ENCODE assay signal across 8 cellular contexts in genomic region chr1:45490623-45491463, GRCh38. TPM values are rescaled to one million over a fixed set of nuclear protein-coding genes. Genes with fewer than 3 reads are reported as not detected.
DNase-seq lines count a peak whose midpoint lies in the region; ATAC-seq and TF ChIP-seq lines count a peak whose summit lies in the region.

A gene with protein sequence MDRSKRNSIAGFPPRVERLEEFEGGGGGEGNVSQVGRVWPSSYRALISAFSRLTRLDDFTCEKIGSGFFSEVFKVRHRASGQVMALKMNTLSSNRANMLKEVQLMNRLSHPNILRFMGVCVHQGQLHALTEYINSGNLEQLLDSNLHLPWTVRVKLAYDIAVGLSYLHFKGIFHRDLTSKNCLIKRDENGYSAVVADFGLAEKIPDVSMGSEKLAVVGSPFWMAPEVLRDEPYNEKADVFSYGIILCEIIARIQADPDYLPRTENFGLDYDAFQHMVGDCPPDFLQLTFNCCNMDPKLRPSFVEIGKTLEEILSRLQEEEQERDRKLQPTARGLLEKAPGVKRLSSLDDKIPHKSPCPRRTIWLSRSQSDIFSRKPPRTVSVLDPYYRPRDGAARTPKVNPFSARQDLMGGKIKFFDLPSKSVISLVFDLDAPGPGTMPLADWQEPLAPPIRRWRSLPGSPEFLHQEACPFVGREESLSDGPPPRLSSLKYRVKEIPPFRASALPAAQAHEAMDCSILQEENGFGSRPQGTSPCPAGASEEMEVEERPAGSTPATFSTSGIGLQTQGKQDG (minus strand): TSS chr1:45491163. CDS start chr1:45457785, 33,378 bp downstream.

- no peaks in the 10 kb centered on the region for H3K9me1 ChIP-seq in IMR-90 (ENCODE audit: insufficient read depth, low read length)

- H3K4me2 ChIP-seq in IMR-90 (ENCODE audit: low read depth, low read length) (peak within 1 kb of the TSS; percentile 90), OCI-LY3 (ENCODE audit: low read length) (peak within 1 kb of the TSS; percentile 100)

- H2BK15ac ChIP-seq in IMR-90 (ENCODE audit: low read depth, low read length), result no peak within 1 kb of the TSS

- H3K56ac ChIP-seq in IMR-90 (ENCODE audit: extremely low read depth, insufficient read depth, low read length), result no peak within 1 kb of the TSS

- H3K18ac ChIP-seq in IMR-90 (ENCODE audit: low read depth, low read length), result no peak within 1 kb of the TSS

- WGBS in IMR-90 (ENCODE audit: extremely low coverage in 2 of 2, insufficient read length in 1 of 2), 2 experiments, result 1% methylated on average over 44 of the region's 64 CpGs; no CpG with 5 or more reads in 1 of the 2 experiments
- 0% methylated on average over 63 to 64 of the region's 64 CpGs for WGBS in esophagus, 2 donors

- no TSS peak for BruUV-seq in IMR-90 (replicated peaks; lab: Mats Ljungman, UMichigan)

- peak; percentile 87 for ATAC-seq in GM21576 (IDR thresholded peaks at IDR 0.05; ENCODE audit: unreplicated experiment)
- peak; percentile 96 for ATAC-seq in IMR-90 (ENCODE audit: low read depth)

- no peak within 1 kb of the TSS for H2BK120ac ChIP-seq in IMR-90 (ENCODE audit: low read depth, low read length)

- H2AK9ac ChIP-seq in IMR-90 (replicated peaks; ENCODE audit: low read depth, low read length, poor library complexity), result no peak within 1 kb of the TSS

- no peaks in the 10 kb centered on the region for H3K79me2 ChIP-seq in OCI-LY3 (ENCODE audit: low read length)

- dilution Hi-C loops in IMR-90 (cut with HindIII; ENCODE audit: low sequenced_read_pairs, unreplicated experiment), result no loop called here

- H3K4me1 ChIP-seq in IMR-90 (ENCODE audit: control insufficient read depth, insufficient read depth, low read length), result no peaks in the 10 kb centered on the region
- peaks cover 17% of the 10 kb centered on the region for H3K4me1 ChIP-seq in OCI-LY3 (ENCODE audit: low read length)
- peaks cover 0 to under 1% of the 10 kb centered on the region in 2 donors for H3K4me1 ChIP-seq in esophagus (ENCODE audit: control insufficient read depth in 2 of 2, insufficient read depth in 2 of 2, low read length in 1 of 2)

- H4K8ac ChIP-seq in IMR-90 (ENCODE audit: low read depth in 2 of 2, low read length in 2 of 2), result no peak within 1 kb of the TSS; a peak in 1 of 4 replicates

- H3K9ac ChIP-seq in IMR-90 (ENCODE audit: low read depth, low read length), result peak within 1 kb of the TSS; percentile 63
- H3K9ac ChIP-seq in OCI-LY3 (ENCODE audit: low read length), result peak within 1 kb of the TSS; percentile 76

- H3K4ac ChIP-seq in IMR-90 (ENCODE audit: low read depth, low read length), result no peak within 1 kb of the TSS

- in situ Hi-C loops in IMR-90 (cut with MboI; ENCODE audit: low sequenced_read_pairs), result loop anchor here (5.0 kb wide), 2 partner anchors 144 to 479 kb away; partner anchors contain the start of genes HECTD3 and UROD

- no peaks in the 10 kb centered on the region for H3K36me3 ChIP-seq in IMR-90 (ENCODE audit: control insufficient read depth, insufficient read depth, low read length)
- no peaks in the 10 kb centered on the region for H3K36me3 ChIP-seq in OCI-LY3 (replicated peaks; ENCODE audit: low read depth, low read length)
- H3K36me3 ChIP-seq in esophagus (ENCODE audit: control insufficient read depth in 2 of 2, insufficient read depth in 2 of 2, low read length in 1 of 2), result peaks cover 0 to 4% of the 10 kb centered on the region in 2 donors

- H3K4me3 ChIP-seq in IMR-90 (ENCODE audit: insufficient read depth, low read depth, low read length), result peak within 1 kb of the TSS; percentile 63
- H3K4me3 ChIP-seq in OCI-LY3 (ENCODE audit: low read length), result peak within 1 kb of the TSS; percentile 95
- H3K4me3 ChIP-seq in esophagus (ENCODE audit: low read depth in 1 of 2, low read length in 2 of 2), result peak within 1 kb of the TSS; percentile 71 to 78

- H3K27me3 ChIP-seq in IMR-90 (ENCODE audit: control insufficient read depth, insufficient read depth, low read length), result no peaks in the 10 kb centered on the region
- peaks cover 17% of the 10 kb centered on the region for H3K27me3 ChIP-seq in OCI-LY3 (ENCODE audit: low read depth, low read length)
- H3K27me3 ChIP-seq in esophagus (ENCODE audit: control insufficient read depth in 1 of 2, insufficient read depth in 2 of 2, low read length in 2 of 2), result no peaks in the 10 kb centered on the region

- CTCF ChIA-PET in IMR-90 (lab: Yijun Ruan, JAX), result interaction anchor here (0.5 to 4.5 kb wide), 6 partner anchors 9 to 192 kb away, joined by 3 to 95 read pairs (median 3); partner anchors contain the start of gene MMACHC

- 0 out of 2 replicates have a peak within 1 kb of the TSS, but pooled peaks have one; percentile 73 for H3K14ac ChIP-seq in IMR-90 (replicated peaks; ENCODE audit: low read depth, low read length)

- peak within 1 kb of the TSS; percentile 76 for H3K23ac ChIP-seq in IMR-90 (ENCODE audit: low read depth, low read length)

- H3K9me3 ChIP-seq in IMR-90 (ENCODE audit: control insufficient read depth, insufficient read depth, low read length) (no peaks in the 10 kb centered on the region), OCI-LY3 (ENCODE audit: insufficient read depth, low read length) (no peaks in the 10 kb centered on the region), esophagus (ENCODE audit: control insufficient read depth in 2 of 2, insufficient read depth in 1 of 2, low read depth in 1 of 2, low read length in 1 of 2) (no peaks in the 10 kb centered on the region)

- intact Hi-C loops in IMR-90 (cut with micrococcal nuclease), result loop anchor here (2.0 kb wide), 3 partner anchors 80 to 476 kb away; no protein-coding TSS in a partner anchor

- H4K91ac ChIP-seq in IMR-90 (ENCODE audit: insufficient read depth, low read depth, low read length), result no peak within 1 kb of the TSS

- H2BK20ac ChIP-seq in IMR-90 (ENCODE audit: low read depth, low read length), result no peak within 1 kb of the TSS

- H3K79me1 ChIP-seq in IMR-90 (ENCODE audit: low read depth in 1 of 2, low read length in 2 of 2), result no peaks in the 10 kb centered on the region

- DNase-seq in DMS53 (lab: John Stamatoyannopoulos, UW) (peak; percentile 100), IMR-90 (peak; percentile 99), activated T-cell treated with anti-CD3 and anti-CD28 coated beads for 4 hours (peak; percentile 95), mucosa of gallbladder (ENCODE audit: low spot score) (peak; percentile 99)
- DNase-seq in stimulated activated CD8-positive, alpha-beta memory T cell treated with anti-CD3 and anti-CD28 coated beads, Interleukin-4, amount 100 ng/mL, for 24 hours (ENCODE audit: low read depth), result peak; percentile 92

- TF ChIP-seq CTCF in IMR-90 (conservative IDR thresholded peaks at IDR 0.05; ENCODE audit: low read depth, low read length), result 0 out of 2 replicates have a peak, but pooled peaks have one; percentile 14
- no peak for TF ChIP-seq CTCF in OCI-LY3 (IDR thresholded peaks at IDR 0.05; ENCODE audit: low read depth, low read length)

- no peak within 1 kb of the TSS for H2AK5ac ChIP-seq in IMR-90 (ENCODE audit: low read depth, low read length)

- H4K20me1 ChIP-seq in IMR-90 (ENCODE audit: insufficient read depth, low read length) (no peaks in the 10 kb centered on the region), OCI-LY3 (ENCODE audit: insufficient read depth, low read length) (no peaks in the 10 kb centered on the region)

- no peak within 1 kb of the TSS for H4K5ac ChIP-seq in IMR-90 (ENCODE audit: low read depth, low read length)

- H2AFZ ChIP-seq in IMR-90 (replicated peaks; ENCODE audit: low read length, poor library complexity) (peak within 1 kb of the TSS; percentile 85), OCI-LY3 (ENCODE audit: low read depth, low read length) (peak within 1 kb of the TSS; percentile 48; the same call in 1 of the 2 replicates)

- H2BK5ac ChIP-seq in IMR-90 (ENCODE audit: low read depth, low read length, poor library complexity, severe bottlenecking), result no peak within 1 kb of the TSS

- H3K27ac ChIP-seq in IMR-90 (ENCODE audit: insufficient read depth, low read length) (peak within 1 kb of the TSS; percentile 8), OCI-LY3 (ENCODE audit: low read length) (no peak within 1 kb of the TSS), esophagus (ENCODE audit: low read depth in 2 of 2, low read length in 1 of 2) (peak within 1 kb of the TSS; percentile 93 to 94)

- peak; percentile 62; the same call in 1 of the 2 replicates for TF ChIP-seq POLR2A in IMR-90 (IDR thresholded peaks at IDR 0.05; ENCODE audit: low read depth, low read length)

- POLR2A ChIA-PET in IMR-90 (lab: Charles Lee; ENCODE audit: unreplicated experiment), result interaction anchor here (0.6 kb wide), 1 partner anchor 185 kb away, joined by 4 read pairs; no protein-coding TSS in a partner anchor

- no peak for TF ChIP-seq RAD21 in IMR-90 (IDR thresholded peaks at IDR 0.05; ENCODE audit: low read length)

TF ChIP-seq in IMR-90, 13 proteins besides CTCF, POLR2A, EP300 and RAD21 (continues in another document):
- TF ChIP-seq USF2 (IDR thresholded peaks at IDR 0.05; ENCODE audit: low read depth, low read length), result peak; percentile 95
- no peak for TF ChIP-seq SMC3 (IDR thresholded peaks at IDR 0.05; ENCODE audit: low read depth, low read length)
- no peak for TF ChIP-seq MAFK (IDR thresholded peaks at IDR 0.05; ENCODE audit: low read depth, low read length)
- peak; percentile 95 for TF ChIP-seq CEBPB (IDR thresholded peaks at IDR 0.05; ENCODE audit: low read depth, low read length)
- TF ChIP-seq FOS (IDR thresholded peaks at IDR 0.05; ENCODE audit: low read depth, low read length), result peak; percentile 55; the same call in 1 of the 2 replicates
- no peak for TF ChIP-seq NFE2L2 (IDR thresholded peaks at IDR 0.05; ENCODE audit: low read depth, low read length)
- TF ChIP-seq RFX5 (IDR thresholded peaks at IDR 0.05; ENCODE audit: low read depth, low read length), result no peak
- no peak for TF ChIP-seq BHLHE40 (IDR thresholded peaks at IDR 0.05; ENCODE audit: low read depth, low read length)
- peak; percentile 79; the same call in 1 of the 2 replicates for TF ChIP-seq MAZ (IDR thresholded peaks at IDR 0.05; ENCODE audit: borderline replicate concordance, low read depth, low read length)
- no peak for TF ChIP-seq RCOR1 (IDR thresholded peaks at IDR 0.05; ENCODE audit: insufficient replicate concordance, low read length)
- no peak for TF ChIP-seq CHD1 (IDR thresholded peaks at IDR 0.05; ENCODE audit: low read depth, low read length)

RNA-seq across cellular contexts. Expression of the gene that starts here (rescaled TPM):
- 0.83 and 0.90 TPM in 2 replicates for total RNA-seq in IMR-90 (2012; rRNA removed)
- polyA plus RNA-seq in IMR-90 (2012; rRNA removed), result 1.1 and 1.3 TPM in 2 replicates
- polyA plus RNA-seq in IMR-90 (2012; cell fraction: cytosol; rRNA removed), result 0.62 and 1.1 TPM in 2 replicates
- polyA plus RNA-seq in IMR-90 (2012; cell fraction: nucleus; rRNA removed; ENCODE audit: low replicate concordance), result 2.0 and 2.1 TPM in 2 replicates
- 1 to 10 TPM; 4.0 to 4.3 TPM for polyA plus RNA-seq in esophagus
- 6.0 TPM for total RNA-seq in mucosa of gallbladder
